Comparison of ENCODE assay signal across 1 cellular context in the genomic region with DNA sequence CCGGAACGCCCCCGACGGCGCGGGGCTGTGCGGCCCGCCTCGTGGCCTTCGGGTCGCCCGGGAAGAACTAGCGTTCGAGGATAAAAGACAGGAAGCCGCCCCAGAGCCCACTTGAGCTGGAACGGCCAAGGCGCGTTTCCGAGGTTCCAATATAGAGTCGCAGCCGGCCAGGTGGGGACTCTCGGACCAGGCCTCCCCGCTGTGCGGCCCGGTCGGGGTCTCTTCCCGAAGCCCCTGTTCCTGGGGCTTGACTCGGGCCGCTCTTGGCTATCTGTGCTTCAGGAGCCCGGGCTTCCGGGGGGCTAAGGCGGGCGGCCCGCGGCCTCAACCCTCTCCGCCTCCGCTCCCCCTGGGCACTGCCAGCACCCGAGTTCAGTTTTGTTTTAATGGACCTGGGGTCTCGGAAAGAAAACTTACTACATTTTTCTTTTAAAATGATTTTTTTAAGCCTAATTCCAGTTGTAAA.
A peak's percentile ranks its signal among the peaks of the same experiment; 100 is the strongest.
TF ChIP-seq lines count a peak whose summit lies in the region.

No MANE protein-coding gene starts in this region.

TF ChIP-seq in K562, 482 proteins besides CTCF, POLR2A, EP300 and RAD21 (continued from another document and continues in another):
- TF ChIP-seq, protein P1, sequence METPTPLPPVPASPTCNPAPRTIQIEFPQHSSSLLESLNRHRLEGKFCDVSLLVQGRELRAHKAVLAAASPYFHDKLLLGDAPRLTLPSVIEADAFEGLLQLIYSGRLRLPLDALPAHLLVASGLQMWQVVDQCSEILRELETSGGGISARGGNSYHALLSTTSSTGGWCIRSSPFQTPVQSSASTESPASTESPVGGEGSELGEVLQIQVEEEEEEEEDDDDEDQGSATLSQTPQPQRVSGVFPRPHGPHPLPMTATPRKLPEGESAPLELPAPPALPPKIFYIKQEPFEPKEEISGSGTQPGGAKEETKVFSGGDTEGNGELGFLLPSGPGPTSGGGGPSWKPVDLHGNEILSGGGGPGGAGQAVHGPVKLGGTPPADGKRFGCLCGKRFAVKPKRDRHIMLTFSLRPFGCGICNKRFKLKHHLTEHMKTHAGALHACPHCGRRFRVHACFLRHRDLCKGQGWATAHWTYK (CRISPR knock-in tag; IDR thresholded peaks at IDR 0.05) = no peak
- no peak for TF ChIP-seq BRD9 (IDR thresholded peaks at IDR 0.05; ENCODE audit: low read depth, partially characterized antibody)
- TF ChIP-seq, protein P2, sequence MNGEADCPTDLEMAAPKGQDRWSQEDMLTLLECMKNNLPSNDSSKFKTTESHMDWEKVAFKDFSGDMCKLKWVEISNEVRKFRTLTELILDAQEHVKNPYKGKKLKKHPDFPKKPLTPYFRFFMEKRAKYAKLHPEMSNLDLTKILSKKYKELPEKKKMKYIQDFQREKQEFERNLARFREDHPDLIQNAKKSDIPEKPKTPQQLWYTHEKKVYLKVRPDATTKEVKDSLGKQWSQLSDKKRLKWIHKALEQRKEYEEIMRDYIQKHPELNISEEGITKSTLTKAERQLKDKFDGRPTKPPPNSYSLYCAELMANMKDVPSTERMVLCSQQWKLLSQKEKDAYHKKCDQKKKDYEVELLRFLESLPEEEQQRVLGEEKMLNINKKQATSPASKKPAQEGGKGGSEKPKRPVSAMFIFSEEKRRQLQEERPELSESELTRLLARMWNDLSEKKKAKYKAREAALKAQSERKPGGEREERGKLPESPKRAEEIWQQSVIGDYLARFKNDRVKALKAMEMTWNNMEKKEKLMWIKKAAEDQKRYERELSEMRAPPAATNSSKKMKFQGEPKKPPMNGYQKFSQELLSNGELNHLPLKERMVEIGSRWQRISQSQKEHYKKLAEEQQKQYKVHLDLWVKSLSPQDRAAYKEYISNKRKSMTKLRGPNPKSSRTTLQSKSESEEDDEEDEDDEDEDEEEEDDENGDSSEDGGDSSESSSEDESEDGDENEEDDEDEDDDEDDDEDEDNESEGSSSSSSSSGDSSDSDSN (IDR thresholded peaks at IDR 0.05; ENCODE audit: borderline replicate concordance in 1 of 2, low read depth in 2 of 2, low read length in 2 of 2) = no peak
- no peak for TF ChIP-seq NBN (IDR thresholded peaks at IDR 0.05; ENCODE audit: low read depth)
- TF ChIP-seq ZNF445 (CRISPR knock-in tag; IDR thresholded peaks at IDR 0.05; ENCODE audit: low read depth) = no peak
- TF ChIP-seq THRAP3 (IDR thresholded peaks at IDR 0.05; ENCODE audit: borderline replicate concordance) = no peak
- peak; percentile 24 for TF ChIP-seq PCBP1 (IDR thresholded peaks at IDR 0.05; ENCODE audit: low read depth, low read length, poor library complexity, severe bottlenecking)
- no peak for TF ChIP-seq NFE2L1 (tag; IDR thresholded peaks at IDR 0.05; ENCODE audit: borderline replicate concordance, low read depth)
- no peak for TF ChIP-seq ZNF347 (CRISPR knock-in tag; IDR thresholded peaks at IDR 0.05; ENCODE audit: low read depth)
- TF ChIP-seq ZNF766 (CRISPR knock-in tag; conservative IDR thresholded peaks at IDR 0.05) = 0 out of 2 replicates have a peak, but pooled peaks have one; percentile 13
- no peak for TF ChIP-seq ZNF12 (CRISPR knock-in tag; IDR thresholded peaks at IDR 0.05)
- no peak for TF ChIP-seq RFX5 (IDR thresholded peaks at IDR 0.05; ENCODE audit: low read depth, low read length)
- TF ChIP-seq ZZZ3 (IDR thresholded peaks at IDR 0.05) = no peak
- TF ChIP-seq NFATC3 (IDR thresholded peaks at IDR 0.05) = no peak
- TF ChIP-seq, protein P3, sequence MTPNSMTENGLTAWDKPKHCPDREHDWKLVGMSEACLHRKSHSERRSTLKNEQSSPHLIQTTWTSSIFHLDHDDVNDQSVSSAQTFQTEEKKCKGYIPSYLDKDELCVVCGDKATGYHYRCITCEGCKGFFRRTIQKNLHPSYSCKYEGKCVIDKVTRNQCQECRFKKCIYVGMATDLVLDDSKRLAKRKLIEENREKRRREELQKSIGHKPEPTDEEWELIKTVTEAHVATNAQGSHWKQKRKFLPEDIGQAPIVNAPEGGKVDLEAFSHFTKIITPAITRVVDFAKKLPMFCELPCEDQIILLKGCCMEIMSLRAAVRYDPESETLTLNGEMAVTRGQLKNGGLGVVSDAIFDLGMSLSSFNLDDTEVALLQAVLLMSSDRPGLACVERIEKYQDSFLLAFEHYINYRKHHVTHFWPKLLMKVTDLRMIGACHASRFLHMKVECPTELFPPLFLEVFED (CRISPR knock-in tag; conservative IDR thresholded peaks at IDR 0.05) = no peak
- TF ChIP-seq FOXM1 (IDR thresholded peaks at IDR 0.05; ENCODE audit: low read depth) = no peak
- TF ChIP-seq FOXM1 (CRISPR knock-in tag; IDR thresholded peaks at IDR 0.05; ENCODE audit: low read depth) = no peak
- TF ChIP-seq RBM15 (IDR thresholded peaks at IDR 0.05; ENCODE audit: insufficient read depth, low read length) = no peak
- no peak for TF ChIP-seq PHF21A (IDR thresholded peaks at IDR 0.05; ENCODE audit: borderline replicate concordance, low read depth)
- no peak for TF ChIP-seq ILF3 (IDR thresholded peaks at IDR 0.05; ENCODE audit: borderline replicate concordance)
- TF ChIP-seq MTA2 (IDR thresholded peaks at IDR 0.05; ENCODE audit: low read depth) = no peak
- no peak for TF ChIP-seq CREB1 (IDR thresholded peaks at IDR 0.05)
- no peak for TF ChIP-seq CREB1 (CRISPR knock-in tag; IDR thresholded peaks at IDR 0.05)
- TF ChIP-seq ZNF408 (CRISPR knock-in tag; IDR thresholded peaks at IDR 0.05; ENCODE audit: low read depth) = no peak
- no peak for TF ChIP-seq TAF15 (IDR thresholded peaks at IDR 0.05; ENCODE audit: low read depth, low read length)
- no peak for TF ChIP-seq SRSF1 (IDR thresholded peaks at IDR 0.05; ENCODE audit: low read depth, low read length)
- TF ChIP-seq MCM2 (IDR thresholded peaks at IDR 0.05; ENCODE audit: low read depth) = no peak
- TF ChIP-seq RB1 (IDR thresholded peaks at IDR 0.05; ENCODE audit: low read depth) = no peak
- TF ChIP-seq JUN (IDR thresholded peaks at IDR 0.05; ENCODE audit: borderline replicate concordance, low read depth, low read length) = no peak
- TF ChIP-seq JUN (CRISPR knock-in tag; IDR thresholded peaks at IDR 0.05; ENCODE audit: borderline replicate concordance) = 0 out of 2 replicates have a peak, but pooled peaks have one; percentile 56
- TF ChIP-seq OTX1 (CRISPR knock-in tag; IDR thresholded peaks at IDR 0.05) = no peak
- TF ChIP-seq, protein P4, sequence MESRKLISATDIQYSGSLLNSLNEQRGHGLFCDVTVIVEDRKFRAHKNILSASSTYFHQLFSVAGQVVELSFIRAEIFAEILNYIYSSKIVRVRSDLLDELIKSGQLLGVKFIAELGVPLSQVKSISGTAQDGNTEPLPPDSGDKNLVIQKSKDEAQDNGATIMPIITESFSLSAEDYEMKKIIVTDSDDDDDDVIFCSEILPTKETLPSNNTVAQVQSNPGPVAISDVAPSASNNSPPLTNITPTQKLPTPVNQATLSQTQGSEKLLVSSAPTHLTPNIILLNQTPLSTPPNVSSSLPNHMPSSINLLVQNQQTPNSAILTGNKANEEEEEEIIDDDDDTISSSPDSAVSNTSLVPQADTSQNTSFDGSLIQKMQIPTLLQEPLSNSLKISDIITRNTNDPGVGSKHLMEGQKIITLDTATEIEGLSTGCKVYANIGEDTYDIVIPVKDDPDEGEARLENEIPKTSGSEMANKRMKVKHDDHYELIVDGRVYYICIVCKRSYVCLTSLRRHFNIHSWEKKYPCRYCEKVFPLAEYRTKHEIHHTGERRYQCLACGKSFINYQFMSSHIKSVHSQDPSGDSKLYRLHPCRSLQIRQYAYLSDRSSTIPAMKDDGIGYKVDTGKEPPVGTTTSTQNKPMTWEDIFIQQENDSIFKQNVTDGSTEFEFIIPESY (CRISPR knock-in tag; IDR thresholded peaks at IDR 0.05) = 0 out of 2 replicates have a peak, but pooled peaks have one; percentile 5
- no peak for TF ChIP-seq FOSL1 (tag; conservative IDR thresholded peaks at IDR 0.05)
- TF ChIP-seq, protein P5, sequence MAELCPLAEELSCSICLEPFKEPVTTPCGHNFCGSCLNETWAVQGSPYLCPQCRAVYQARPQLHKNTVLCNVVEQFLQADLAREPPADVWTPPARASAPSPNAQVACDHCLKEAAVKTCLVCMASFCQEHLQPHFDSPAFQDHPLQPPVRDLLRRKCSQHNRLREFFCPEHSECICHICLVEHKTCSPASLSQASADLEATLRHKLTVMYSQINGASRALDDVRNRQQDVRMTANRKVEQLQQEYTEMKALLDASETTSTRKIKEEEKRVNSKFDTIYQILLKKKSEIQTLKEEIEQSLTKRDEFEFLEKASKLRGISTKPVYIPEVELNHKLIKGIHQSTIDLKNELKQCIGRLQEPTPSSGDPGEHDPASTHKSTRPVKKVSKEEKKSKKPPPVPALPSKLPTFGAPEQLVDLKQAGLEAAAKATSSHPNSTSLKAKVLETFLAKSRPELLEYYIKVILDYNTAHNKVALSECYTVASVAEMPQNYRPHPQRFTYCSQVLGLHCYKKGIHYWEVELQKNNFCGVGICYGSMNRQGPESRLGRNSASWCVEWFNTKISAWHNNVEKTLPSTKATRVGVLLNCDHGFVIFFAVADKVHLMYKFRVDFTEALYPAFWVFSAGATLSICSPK (IDR thresholded peaks at IDR 0.05; ENCODE audit: borderline replicate concordance) = no peak
- TF ChIP-seq, protein P6, sequence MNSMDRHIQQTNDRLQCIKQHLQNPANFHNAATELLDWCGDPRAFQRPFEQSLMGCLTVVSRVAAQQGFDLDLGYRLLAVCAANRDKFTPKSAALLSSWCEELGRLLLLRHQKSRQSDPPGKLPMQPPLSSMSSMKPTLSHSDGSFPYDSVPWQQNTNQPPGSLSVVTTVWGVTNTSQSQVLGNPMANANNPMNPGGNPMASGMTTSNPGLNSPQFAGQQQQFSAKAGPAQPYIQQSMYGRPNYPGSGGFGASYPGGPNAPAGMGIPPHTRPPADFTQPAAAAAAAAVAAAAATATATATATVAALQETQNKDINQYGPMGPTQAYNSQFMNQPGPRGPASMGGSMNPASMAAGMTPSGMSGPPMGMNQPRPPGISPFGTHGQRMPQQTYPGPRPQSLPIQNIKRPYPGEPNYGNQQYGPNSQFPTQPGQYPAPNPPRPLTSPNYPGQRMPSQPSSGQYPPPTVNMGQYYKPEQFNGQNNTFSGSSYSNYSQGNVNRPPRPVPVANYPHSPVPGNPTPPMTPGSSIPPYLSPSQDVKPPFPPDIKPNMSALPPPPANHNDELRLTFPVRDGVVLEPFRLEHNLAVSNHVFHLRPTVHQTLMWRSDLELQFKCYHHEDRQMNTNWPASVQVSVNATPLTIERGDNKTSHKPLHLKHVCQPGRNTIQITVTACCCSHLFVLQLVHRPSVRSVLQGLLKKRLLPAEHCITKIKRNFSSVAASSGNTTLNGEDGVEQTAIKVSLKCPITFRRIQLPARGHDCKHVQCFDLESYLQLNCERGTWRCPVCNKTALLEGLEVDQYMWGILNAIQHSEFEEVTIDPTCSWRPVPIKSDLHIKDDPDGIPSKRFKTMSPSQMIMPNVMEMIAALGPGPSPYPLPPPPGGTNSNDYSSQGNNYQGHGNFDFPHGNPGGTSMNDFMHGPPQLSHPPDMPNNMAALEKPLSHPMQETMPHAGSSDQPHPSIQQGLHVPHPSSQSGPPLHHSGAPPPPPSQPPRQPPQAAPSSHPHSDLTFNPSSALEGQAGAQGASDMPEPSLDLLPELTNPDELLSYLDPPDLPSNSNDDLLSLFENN (IDR thresholded peaks at IDR 0.05; ENCODE audit: low read depth in 2 of 2, low read length in 2 of 2) = no peak
- TF ChIP-seq, protein P7, sequence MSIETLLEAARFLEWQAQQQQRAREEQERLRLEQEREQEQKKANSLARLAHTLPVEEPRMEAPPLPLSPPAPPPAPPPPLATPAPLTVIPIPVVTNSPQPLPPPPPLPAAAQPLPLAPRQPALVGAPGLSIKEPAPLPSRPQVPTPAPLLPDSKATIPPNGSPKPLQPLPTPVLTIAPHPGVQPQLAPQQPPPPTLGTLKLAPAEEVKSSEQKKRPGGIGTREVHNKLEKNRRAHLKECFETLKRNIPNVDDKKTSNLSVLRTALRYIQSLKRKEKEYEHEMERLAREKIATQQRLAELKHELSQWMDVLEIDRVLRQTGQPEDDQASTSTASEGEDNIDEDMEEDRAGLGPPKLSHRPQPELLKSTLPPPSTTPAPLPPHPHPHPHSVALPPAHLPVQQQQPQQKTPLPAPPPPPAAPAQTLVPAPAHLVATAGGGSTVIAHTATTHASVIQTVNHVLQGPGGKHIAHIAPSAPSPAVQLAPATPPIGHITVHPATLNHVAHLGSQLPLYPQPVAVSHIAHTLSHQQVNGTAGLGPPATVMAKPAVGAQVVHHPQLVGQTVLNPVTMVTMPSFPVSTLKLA (conservative IDR thresholded peaks at IDR 0.05) = no peak
- no peak for TF ChIP-seq ZNF431 (CRISPR knock-in tag; IDR thresholded peaks at IDR 0.05)
- TF ChIP-seq, protein P8, sequence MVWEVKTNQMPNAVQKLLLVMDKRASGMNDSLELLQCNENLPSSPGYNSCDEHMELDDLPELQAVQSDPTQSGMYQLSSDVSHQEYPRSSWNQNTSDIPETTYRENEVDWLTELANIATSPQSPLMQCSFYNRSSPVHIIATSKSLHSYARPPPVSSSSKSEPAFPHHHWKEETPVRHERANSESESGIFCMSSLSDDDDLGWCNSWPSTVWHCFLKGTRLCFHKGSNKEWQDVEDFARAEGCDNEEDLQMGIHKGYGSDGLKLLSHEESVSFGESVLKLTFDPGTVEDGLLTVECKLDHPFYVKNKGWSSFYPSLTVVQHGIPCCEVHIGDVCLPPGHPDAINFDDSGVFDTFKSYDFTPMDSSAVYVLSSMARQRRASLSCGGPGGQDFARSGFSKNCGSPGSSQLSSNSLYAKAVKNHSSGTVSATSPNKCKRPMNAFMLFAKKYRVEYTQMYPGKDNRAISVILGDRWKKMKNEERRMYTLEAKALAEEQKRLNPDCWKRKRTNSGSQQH (CRISPR knock-in tag; IDR thresholded peaks at IDR 0.05) = no peak
- TF ChIP-seq, protein P9, sequence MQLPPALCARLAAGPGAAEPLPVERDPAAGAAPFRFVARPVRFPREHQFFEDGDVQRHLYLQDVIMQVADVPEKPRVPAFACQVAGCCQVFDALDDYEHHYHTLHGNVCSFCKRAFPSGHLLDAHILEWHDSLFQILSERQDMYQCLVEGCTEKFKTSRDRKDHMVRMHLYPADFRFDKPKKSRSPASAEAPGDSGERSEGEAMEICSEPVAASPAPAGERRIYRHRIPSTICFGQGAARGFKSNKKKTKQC (CRISPR knock-in tag; IDR thresholded peaks at IDR 0.05) = 0 out of 2 replicates have a peak, but pooled peaks have one; percentile 69
- no peak for TF ChIP-seq BMI1 (IDR thresholded peaks at IDR 0.05; ENCODE audit: low read length)
- TF ChIP-seq, protein P10, sequence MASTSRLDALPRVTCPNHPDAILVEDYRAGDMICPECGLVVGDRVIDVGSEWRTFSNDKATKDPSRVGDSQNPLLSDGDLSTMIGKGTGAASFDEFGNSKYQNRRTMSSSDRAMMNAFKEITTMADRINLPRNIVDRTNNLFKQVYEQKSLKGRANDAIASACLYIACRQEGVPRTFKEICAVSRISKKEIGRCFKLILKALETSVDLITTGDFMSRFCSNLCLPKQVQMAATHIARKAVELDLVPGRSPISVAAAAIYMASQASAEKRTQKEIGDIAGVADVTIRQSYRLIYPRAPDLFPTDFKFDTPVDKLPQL (IDR thresholded peaks at IDR 0.05; ENCODE audit: extremely low read depth, insufficient read length) = no peak
- TF ChIP-seq RBM22 (IDR thresholded peaks at IDR 0.05; ENCODE audit: low read depth, low read length, poor library complexity, severe bottlenecking) = peak; percentile 23
- TF ChIP-seq, protein P11, sequence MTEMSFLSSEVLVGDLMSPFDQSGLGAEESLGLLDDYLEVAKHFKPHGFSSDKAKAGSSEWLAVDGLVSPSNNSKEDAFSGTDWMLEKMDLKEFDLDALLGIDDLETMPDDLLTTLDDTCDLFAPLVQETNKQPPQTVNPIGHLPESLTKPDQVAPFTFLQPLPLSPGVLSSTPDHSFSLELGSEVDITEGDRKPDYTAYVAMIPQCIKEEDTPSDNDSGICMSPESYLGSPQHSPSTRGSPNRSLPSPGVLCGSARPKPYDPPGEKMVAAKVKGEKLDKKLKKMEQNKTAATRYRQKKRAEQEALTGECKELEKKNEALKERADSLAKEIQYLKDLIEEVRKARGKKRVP (CRISPR knock-in tag; IDR thresholded peaks at IDR 0.05) = peak; percentile 25; the same call in 1 of the 2 replicates
- no peak for TF ChIP-seq TARDBP (IDR thresholded peaks at IDR 0.05)
- TF ChIP-seq TCF7 (IDR thresholded peaks at IDR 0.05; ENCODE audit: borderline replicate concordance) = no peak
- no peak for TF ChIP-seq ZNF24 (IDR thresholded peaks at IDR 0.05)
